Comparison of ENCODE assay signal across 17 cellular contexts in genomic region chr12:124442281-124442680, GRCh38.
A peak's percentile ranks its signal among the peaks of the same experiment; 100 is the strongest.
DNase-seq lines count a peak whose midpoint lies in the region; ATAC-seq and TF ChIP-seq lines count a peak whose summit lies in the region.
"Had no signal": no experiment of that assay in that cellular context is flagged by ENCODE, and none has a peak within 500 bp of the region (broad histone marks: within the 10 kb centered on the region; RNA-seq: fewer than 3 reads in every experiment).

No MANE protein-coding gene starts in this region.

- no peak overlapping the region for H3K18ac ChIP-seq in mesenchymal stem cell (ENCODE audit: low read depth in 1 of 2, low read length in 2 of 2)

- H3K36me3 Mint-ChIP-seq in activated CD4-positive, alpha-beta T cell treated with anti-CD3 and anti-CD28 coated beads for 36 hours (ENCODE audit: low read depth), result peaks cover 19% of the 10 kb centered on the region

- H2BK12ac ChIP-seq in mesenchymal stem cell (ENCODE audit: low read length in 2 of 2), result peak overlapping the region in 1 of 2 experiments; percentile 30

- H3K27me3 ChIP-seq in RWPE2 (ENCODE audit: insufficient read depth, poor library complexity, severe bottlenecking) (no peaks in the 10 kb centered on the region), mesenchymal stem cell (ENCODE audit: control insufficient read depth in 1 of 2, insufficient read depth in 1 of 2, low read length in 2 of 2) (no peaks in the 10 kb centered on the region), suprapubic skin (no peaks in the 10 kb centered on the region), upper lobe of right lung (no peaks in the 10 kb centered on the region), tibial nerve (no peaks in the 10 kb centered on the region)
- H3K27me3 ChIP-seq: right lobe of liver had no signal

- POLR2A ChIA-PET in activated CD4-positive, alpha-beta T cell treated with anti-CD3 and anti-CD28 coated beads for 36 hours (lab: Charles Lee), result interaction anchor here (1.1 kb wide), 1 partner anchor 15 kb away, joined by 6 read pairs; no protein-coding TSS in a partner anchor

- peaks cover 32% of the 10 kb centered on the region for H3K79me1 ChIP-seq in mesenchymal stem cell (replicated peaks; ENCODE audit: low read length, poor library complexity, severe bottlenecking)

- H2AK5ac ChIP-seq in mesenchymal stem cell (ENCODE audit: low read length, severe bottlenecking), result peak overlapping the region; percentile 53

- H3K23ac ChIP-seq in mesenchymal stem cell (ENCODE audit: low read length in 2 of 2), result no peak overlapping the region

- no peaks in the 10 kb centered on the region for H3K9me3 Mint-ChIP-seq in activated CD4-positive, alpha-beta T cell treated with anti-CD3 and anti-CD28 coated beads for 36 hours (ENCODE audit: low read depth)
- H3K9me3 Mint-ChIP-seq: endodermal cell had no signal

- H3K4me3 Mint-ChIP-seq in activated CD4-positive, alpha-beta T cell treated with anti-CD3 and anti-CD28 coated beads for 36 hours, result no peak overlapping the region
- H3K4me3 Mint-ChIP-seq: endodermal cell had no signal

- H2BK5ac ChIP-seq in mesenchymal stem cell (ENCODE audit: low read depth, low read length, poor library complexity, severe bottlenecking), result no peak overlapping the region

- H2BK120ac ChIP-seq in mesenchymal stem cell (ENCODE audit: low read depth, low read length), result no peak overlapping the region

- H3K27ac ChIP-seq in RWPE2 (ENCODE audit: poor library complexity, severe bottlenecking), result peak overlapping the region; percentile 97
- H3K27ac ChIP-seq in mesenchymal stem cell (ENCODE audit: low read length, poor library complexity, severe bottlenecking), result peak overlapping the region; percentile 79
- H3K27ac ChIP-seq in suprapubic skin, result peak overlapping the region; percentile 29
- no peak overlapping the region for H3K27ac ChIP-seq in upper lobe of right lung
- peak overlapping the region in 2 of 4 donors; percentile 6 to 74 for H3K27ac ChIP-seq in tibial nerve
- H3K27ac ChIP-seq: C4-2B, KMS-11 had no signal

- H3K4ac ChIP-seq in mesenchymal stem cell (ENCODE audit: low read depth in 1 of 2, low read length in 2 of 2), result no peak overlapping the region

- H3K9me3 ChIP-seq in RWPE2 (ENCODE audit: severe bottlenecking) (no peaks in the 10 kb centered on the region), mesenchymal stem cell (ENCODE audit: control insufficient read depth, low read length) (no peaks in the 10 kb centered on the region), suprapubic skin (no peaks in the 10 kb centered on the region), upper lobe of right lung (no peaks in the 10 kb centered on the region), tibial nerve (no peaks in the 10 kb centered on the region)
- H3K9me3 ChIP-seq: right lobe of liver had no signal

- H3K27ac Mint-ChIP-seq in activated CD4-positive, alpha-beta T cell treated with anti-CD3 and anti-CD28 coated beads for 36 hours, result peak overlapping the region; percentile 7
- H3K27ac Mint-ChIP-seq: endodermal cell had no signal

- TF ChIP-seq CTCF in RWPE2 (IDR thresholded peaks at IDR 0.05; ENCODE audit: poor library complexity, severe bottlenecking), result no peak
- TF ChIP-seq CTCF in suprapubic skin (IDR thresholded peaks at IDR 0.05), result no peak
- no peak for TF ChIP-seq CTCF in upper lobe of right lung (IDR thresholded peaks at IDR 0.05)
- TF ChIP-seq CTCF in tibial nerve (IDR thresholded peaks at IDR 0.05), result no peak

- H3K14ac ChIP-seq in mesenchymal stem cell (ENCODE audit: low read length in 2 of 2), result no peak overlapping the region

- H4K91ac ChIP-seq in mesenchymal stem cell (ENCODE audit: low read length), result no peak overlapping the region

- no peak for TF ChIP-seq POLR2A in suprapubic skin (IDR thresholded peaks at IDR 0.05)
- no peak for TF ChIP-seq POLR2A in tibial nerve (IDR thresholded peaks at IDR 0.05)

- no peaks in the 10 kb centered on the region for H3K27me3 Mint-ChIP-seq in activated CD4-positive, alpha-beta T cell treated with anti-CD3 and anti-CD28 coated beads for 36 hours

- no peak overlapping the region for H2BK15ac ChIP-seq in mesenchymal stem cell (ENCODE audit: low read depth, poor library complexity, severe bottlenecking)

- peaks cover 2% of the 10 kb centered on the region for H3K4me1 Mint-ChIP-seq in activated CD4-positive, alpha-beta T cell treated with anti-CD3 and anti-CD28 coated beads for 36 hours
- H3K4me1 Mint-ChIP-seq: endodermal cell had no signal

- H3K4me1 ChIP-seq in RWPE2 (ENCODE audit: insufficient read depth, poor library complexity, severe bottlenecking), result peaks cover 16% of the 10 kb centered on the region
- H3K4me1 ChIP-seq in mesenchymal stem cell (ENCODE audit: control insufficient read depth, insufficient read depth, low read depth, low read length), result peaks cover 42% of the 10 kb centered on the region
- H3K4me1 ChIP-seq in suprapubic skin, result peaks cover 33% of the 10 kb centered on the region
- H3K4me1 ChIP-seq in upper lobe of right lung, result no peaks in the 10 kb centered on the region
- H3K4me1 ChIP-seq in tibial nerve, result peaks cover 0 to 49% (median 15%) of the 10 kb centered on the region in 4 donors
- H3K4me1 ChIP-seq: right lobe of liver had no signal

- H3K9ac ChIP-seq in mesenchymal stem cell (ENCODE audit: low read length), result no peak overlapping the region
- H3K9ac ChIP-seq: KMS-11 had no signal

- CTCF ChIA-PET in activated CD4-positive, alpha-beta T cell treated with anti-CD3 and anti-CD28 coated beads for 36 hours (lab: Charles Lee), result no interaction called here

- H3K36me3 ChIP-seq in RWPE2 (ENCODE audit: low read depth) (peaks cover 25% of the 10 kb centered on the region), mesenchymal stem cell (ENCODE audit: control insufficient read depth in 1 of 2, insufficient read depth in 2 of 2, low read depth in 1 of 2, low read length in 2 of 2) (peaks cover 58 to 73% of the 10 kb centered on the region in 2 experiments), suprapubic skin (peaks cover 47% of the 10 kb centered on the region), upper lobe of right lung (peaks cover 73% of the 10 kb centered on the region), tibial nerve (peaks cover 0 to 61% (median 0%) of the 10 kb centered on the region in 3 donors)

- no peak for ATAC-seq in activated CD4-positive, alpha-beta T cell treated with anti-CD3 and anti-CD28 coated beads for 36 hours
- ATAC-seq in RWPE2 (ENCODE audit: low read depth) (no peak), upper lobe of right lung (no peak)

- no peak overlapping the region for H3K4me2 ChIP-seq in mesenchymal stem cell (ENCODE audit: low read length, poor library complexity, severe bottlenecking)
- H3K4me2 ChIP-seq: KMS-11 had no signal

- intact Hi-C loops in activated CD4-positive, alpha-beta T cell treated with anti-CD3 and anti-CD28 coated beads for 36 hours (cut with DNase I, micrococcal nuclease), result no loop called here
- intact Hi-C loops in upper lobe of right lung (cut with DNase I), result no loop called here

- DNase-seq in activated CD4-positive, alpha-beta T cell treated with anti-CD3 and anti-CD28 coated beads for 36 hours, result no peak
- DNase-seq in activated CD4-positive, alpha-beta T cell treated with anti-CD3 and anti-CD28 coated beads for 48 hours, result no peak
- no peak for DNase-seq in RWPE2 (ENCODE audit: low spot score)
- DNase-seq in mesenchymal stem cell, result no peak
- no peak for DNase-seq in suprapubic skin (ENCODE audit: low spot score in 2 of 2)
- DNase-seq in upper lobe of right lung, result no peak
- no peak for DNase-seq in iPS-NIHi11 (ENCODE audit: low spot score)
- no peak for DNase-seq in tibial nerve (ENCODE audit: low spot score in 2 of 2)
- DNase-seq: cerebellar nuclear complex; endodermal cell; mesendoderm; NCI-H2081; right lobe of liver; SHP77 treated with DMSO at 0.1 percent for 48 hours; stimulated activated CD4-positive, alpha-beta T cell treated with anti-CD3 and anti-CD28 coated beads, Interleukin-2, amount 100 ng/mL, for 48 hours had no signal

- WGBS in mesenchymal stem cell, result 80% methylated on average over 3 of the region's 6 CpGs
- 81% methylated on average over 6 of the region's 6 CpGs for WGBS in suprapubic skin
- 83 to 86% methylated on average over 6 of the region's 6 CpGs for WGBS in tibial nerve, 2 donors

- no peak overlapping the region for H4K8ac ChIP-seq in mesenchymal stem cell (ENCODE audit: low read length)

- H2AFZ ChIP-seq in mesenchymal stem cell (ENCODE audit: low read depth, low read length), result no peak overlapping the region

- H3K4me3 ChIP-seq in RWPE2 (ENCODE audit: severe bottlenecking), result no peak overlapping the region
- H3K4me3 ChIP-seq in mesenchymal stem cell (ENCODE audit: insufficient read depth in 1 of 2, low read depth in 1 of 2, low read length in 2 of 2), result no peak overlapping the region
- no peak overlapping the region for H3K4me3 ChIP-seq in suprapubic skin
- H3K4me3 ChIP-seq in upper lobe of right lung, result no peak overlapping the region
- no peak overlapping the region for H3K4me3 ChIP-seq in tibial nerve
- H3K4me3 ChIP-seq: right lobe of liver had no signal

- TF ChIP-seq EP300 in suprapubic skin (IDR thresholded peaks at IDR 0.05), result no peak
- TF ChIP-seq EP300 in tibial nerve (IDR thresholded peaks at IDR 0.05), result no peak
